In the genomic region with DNA sequence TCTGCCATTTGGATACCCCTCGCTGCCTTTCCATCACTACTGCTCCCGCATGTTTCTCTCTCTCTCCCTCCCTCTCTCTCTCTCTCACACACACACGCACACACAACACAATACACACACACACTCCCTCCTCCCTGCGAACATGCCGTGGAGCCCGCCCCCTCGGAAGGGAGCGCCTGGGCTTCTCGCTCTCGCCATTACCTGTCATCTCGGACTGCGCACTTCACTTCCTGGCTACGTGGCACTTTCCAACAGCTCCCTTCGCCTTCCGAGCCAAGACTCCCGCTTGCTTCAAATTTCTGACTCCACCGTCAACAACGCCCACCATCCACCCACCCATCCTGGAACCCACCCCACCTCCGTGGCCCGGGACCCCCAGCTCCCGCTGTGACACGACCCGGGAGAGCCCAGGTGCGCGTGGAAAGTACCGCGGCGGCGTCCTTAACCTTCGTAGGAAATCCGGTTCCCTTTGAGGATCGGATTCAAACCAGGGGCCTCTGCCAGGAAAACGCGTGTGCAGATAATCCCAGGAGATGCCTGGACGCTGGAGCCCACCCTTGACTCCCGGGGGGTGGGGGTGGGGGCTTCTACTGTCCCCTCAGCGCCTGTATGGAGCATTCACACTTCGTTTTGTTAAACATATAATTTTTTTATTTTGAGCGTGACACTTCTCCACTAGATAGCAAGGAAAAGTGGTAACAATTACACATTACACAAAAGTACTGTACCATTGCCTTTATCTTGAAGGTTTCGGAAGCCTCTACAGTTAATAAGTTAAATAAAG, we compare ENCODE assay signal across 12 cellular contexts. TPM values are rescaled to one million over a fixed set of nuclear protein-coding genes. Genes with fewer than 3 reads are reported as not detected.
A peak's percentile ranks its signal among the peaks of the same experiment; 100 is the strongest.
DNase-seq lines count a peak whose midpoint lies in the region; ATAC-seq and TF ChIP-seq lines count a peak whose summit lies in the region.
"Had no signal": no experiment of that assay in that cellular context is flagged by ENCODE, and none has a peak within 500 bp of the region (broad histone marks: within the 10 kb centered on the region; RNA-seq: fewer than 3 reads in every experiment).

No MANE protein-coding gene starts in this region.

- no peak for ATAC-seq in activated CD8-positive, alpha-beta T cell treated with anti-CD3 and anti-CD28 coated beads for 36 hours
- ATAC-seq in HG03439 (IDR thresholded peaks at IDR 0.05; ENCODE audit: unreplicated experiment), result no peak
- no peak for ATAC-seq in HG03280 (IDR thresholded peaks at IDR 0.05; ENCODE audit: unreplicated experiment)
- ATAC-seq: gastroesophageal sphincter had no signal

- H3K27ac Mint-ChIP-seq in activated CD8-positive, alpha-beta T cell treated with anti-CD3 and anti-CD28 coated beads for 36 hours, result no peak overlapping the region
- peak overlapping the region; percentile 71 for H3K27ac Mint-ChIP-seq in progenitor cell of endocrine pancreas

- peaks cover 39% of the 10 kb centered on the region for H3K27me3 Mint-ChIP-seq in activated CD8-positive, alpha-beta T cell treated with anti-CD3 and anti-CD28 coated beads for 36 hours
- H3K27me3 Mint-ChIP-seq in progenitor cell of endocrine pancreas, result peaks cover 81% of the 10 kb centered on the region

- TF ChIP-seq CTCF in activated CD8-positive, alpha-beta T cell treated with anti-CD3 and anti-CD28 coated beads for 36 hours (IDR thresholded peaks at IDR 0.05), result no peak
- TF ChIP-seq CTCF in progenitor cell of endocrine pancreas (IDR thresholded peaks at IDR 0.05; ENCODE audit: unreplicated experiment), result no peak

- no peaks in the 10 kb centered on the region for H3K36me3 Mint-ChIP-seq in activated CD8-positive, alpha-beta T cell treated with anti-CD3 and anti-CD28 coated beads for 36 hours (ENCODE audit: low read depth)
- H3K36me3 Mint-ChIP-seq in progenitor cell of endocrine pancreas (ENCODE audit: insufficient read depth), result no peaks in the 10 kb centered on the region

- peak overlapping the region; percentile 18 for H3K4me3 ChIP-seq in iPS-11a (ENCODE audit: low read depth, low read length)

- H3K4me1 Mint-ChIP-seq in activated CD8-positive, alpha-beta T cell treated with anti-CD3 and anti-CD28 coated beads for 36 hours (ENCODE audit: low read depth), result peaks cover 12% of the 10 kb centered on the region
- H3K4me1 Mint-ChIP-seq in progenitor cell of endocrine pancreas (ENCODE audit: low read depth), result peaks cover 9% of the 10 kb centered on the region

- DNase-seq in NCI-H510A treated with DMSO at 0.1 percent for 48 hours (lab: John Stamatoyannopoulos, UW) (peak; percentile 12), NCI-H510A (lab: John Stamatoyannopoulos, UW) (no peak), progenitor cell of endocrine pancreas (ENCODE audit: low spot score, unreplicated experiment) (no peak), NCI-H748 (lab: John Stamatoyannopoulos, UW; ENCODE audit: unreplicated experiment) (no peak)
- no peak for DNase-seq in activated CD8-positive, alpha-beta T cell treated with anti-CD3 and anti-CD28 coated beads for 36 hours
- DNase-seq: amniotic stem cell; NCI-H1694 treated with DMSO at 0.1 percent for 48 hours; stimulated activated CD4-positive, alpha-beta T cell treated with anti-CD3 and anti-CD28 coated beads, Interleukin-4, amount 100 ng/mL, for 1 hour had no signal

- POLR2A ChIA-PET in activated CD8-positive, alpha-beta T cell treated with anti-CD3 and anti-CD28 coated beads for 36 hours (lab: Charles Lee), result no interaction called here

- no peaks in the 10 kb centered on the region for H3K9me3 Mint-ChIP-seq in activated CD8-positive, alpha-beta T cell treated with anti-CD3 and anti-CD28 coated beads for 36 hours
- H3K9me3 Mint-ChIP-seq in progenitor cell of endocrine pancreas (ENCODE audit: low read depth), result no peaks in the 10 kb centered on the region

- peak overlapping the region; percentile 47 for H3K4me3 Mint-ChIP-seq in activated CD8-positive, alpha-beta T cell treated with anti-CD3 and anti-CD28 coated beads for 36 hours
- peak overlapping the region; percentile 57 for H3K4me3 Mint-ChIP-seq in progenitor cell of endocrine pancreas (ENCODE audit: low read depth)

- CTCF ChIA-PET in activated CD8-positive, alpha-beta T cell treated with anti-CD3 and anti-CD28 coated beads for 36 hours (lab: Charles Lee), result interaction anchor here (1.1 kb wide), 1 partner anchor 17 kb away, joined by 3 read pairs; no protein-coding TSS in a partner anchor

- intact Hi-C loops in activated CD8-positive, alpha-beta T cell treated with anti-CD3 and anti-CD28 coated beads for 36 hours (cut with micrococcal nuclease), result no loop called here

RNA-seq across cellular contexts. Expression of gene ARX, which starts 12.5 kb away (rescaled TPM):
- not detected for total RNA-seq in activated CD8-positive, alpha-beta T cell treated with anti-CD3 and anti-CD28 coated beads for 36 hours
- total RNA-seq in progenitor cell of endocrine pancreas, result 4.5 and 5.8 TPM in 2 replicates
- total RNA-seq: gastroesophageal sphincter had no signal
